In the genomic region with DNA sequence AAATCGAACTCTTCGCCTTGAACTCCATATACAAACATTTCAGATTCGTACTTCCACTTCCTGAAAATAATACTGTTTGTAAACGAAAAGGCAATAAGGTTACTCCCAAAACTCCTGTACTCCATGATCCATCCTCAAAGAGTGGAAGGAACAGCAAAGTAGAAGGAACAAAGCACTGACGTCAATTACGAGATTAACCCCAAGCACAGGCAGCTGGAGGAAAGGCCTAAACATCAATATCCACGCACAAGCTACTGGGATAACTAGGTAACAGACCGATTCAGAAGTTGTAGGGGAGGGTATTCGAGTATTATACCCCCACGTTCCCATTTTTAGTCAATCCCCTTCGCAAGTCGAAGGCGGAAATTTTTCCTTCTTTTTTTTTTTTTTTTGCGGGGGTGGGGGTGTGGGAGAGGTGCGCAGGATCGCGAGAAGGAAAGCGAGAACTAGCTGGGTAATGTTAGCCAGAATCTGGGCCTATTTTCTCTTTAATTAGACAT, we compare ENCODE assay signal across 8 cellular contexts. TPM values are rescaled to one million over a fixed set of nuclear protein-coding genes. Genes with fewer than 3 reads are reported as not detected.
A peak's percentile ranks its signal among the peaks of the same experiment; 100 is the strongest.
DNase-seq lines count a peak whose midpoint lies in the region; TF ChIP-seq lines count a peak whose summit lies in the region.

No MANE protein-coding gene starts in this region.

- H3K9me3 Mint-ChIP-seq in T-helper 1 cell treated with Interleukin-12 subunit alpha and Interleukin-12 subunit beta and Interleukin-4 antibody, amounts not matched to agents 30 μg/mL and 1 μg/mL, for 36 hours = no peaks in the 10 kb centered on the region

- no peak for TF ChIP-seq CTCF in tibial artery (IDR thresholded peaks at IDR 0.05)

- no peaks in the 10 kb centered on the region for H3K27me3 Mint-ChIP-seq in T-helper 1 cell treated with Interleukin-12 subunit alpha and Interleukin-12 subunit beta and Interleukin-4 antibody, amounts not matched to agents 30 μg/mL and 1 μg/mL, for 36 hours (ENCODE audit: low read depth)

- no peak overlapping the region for H4K8ac ChIP-seq in mesenchymal stem cell (ENCODE audit: low read length)

- peak overlapping the region; percentile 38 for H3K4me2 ChIP-seq in mesenchymal stem cell (ENCODE audit: low read length, poor library complexity, severe bottlenecking)

- WGBS in mesenchymal stem cell = 3% methylated on average over 12 of the region's 18 CpGs

- H3K27ac Mint-ChIP-seq in T-helper 1 cell treated with Interleukin-12 subunit alpha and Interleukin-12 subunit beta and Interleukin-4 antibody, amounts not matched to agents 30 μg/mL and 1 μg/mL, for 36 hours = peak overlapping the region; percentile 98

- H3K4me1 ChIP-seq in endocrine pancreas (ENCODE audit: control insufficient read depth, insufficient read depth, low read length) = peaks cover 4% of the 10 kb centered on the region
- H3K4me1 ChIP-seq in mesenchymal stem cell (ENCODE audit: control insufficient read depth, insufficient read depth, low read depth, low read length) = peaks cover 5% of the 10 kb centered on the region
- peaks cover 0 to 50% (median 25%) of the 10 kb centered on the region in 4 donors for H3K4me1 ChIP-seq in tibial artery

- no peak overlapping the region for H2BK5ac ChIP-seq in mesenchymal stem cell (ENCODE audit: low read depth, low read length, poor library complexity, severe bottlenecking)

- intact Hi-C loops in tibial artery (cut with DNase I; ENCODE audit: low total_unique reads) = loop anchor here (2.0 to 10.0 kb wide), 2 partner anchors 62 to 90 kb away; a partner anchor contains a TSS
- intact Hi-C loops in posterior vena cava (cut with DNase I) = no loop called here

- peaks cover 11% of the 10 kb centered on the region for H3K36me3 Mint-ChIP-seq in T-helper 1 cell treated with Interleukin-12 subunit alpha and Interleukin-12 subunit beta and Interleukin-4 antibody, amounts not matched to agents 30 μg/mL and 1 μg/mL, for 36 hours (ENCODE audit: low read depth)

- H3K4me1 Mint-ChIP-seq in T-helper 1 cell treated with Interleukin-12 subunit alpha and Interleukin-12 subunit beta and Interleukin-4 antibody, amounts not matched to agents 30 μg/mL and 1 μg/mL, for 36 hours (ENCODE audit: low read depth) = peaks cover 14% of the 10 kb centered on the region

- no peak overlapping the region for H3K4ac ChIP-seq in mesenchymal stem cell (ENCODE audit: low read depth in 1 of 2, low read length in 2 of 2)

- H3K9me3 ChIP-seq in endocrine pancreas (ENCODE audit: control insufficient read depth, low read length) (no peaks in the 10 kb centered on the region), mesenchymal stem cell (ENCODE audit: control insufficient read depth, low read length) (no peaks in the 10 kb centered on the region), tibial artery (no peaks in the 10 kb centered on the region)

- DNase-seq in activated CD4-positive, alpha-beta T cell treated with anti-CD3 and anti-CD28 coated beads for 48 hours = peak; percentile 21
- no peak for DNase-seq in activated CD4-positive, alpha-beta T cell treated with anti-CD3 and anti-CD28 coated beads for 1 hour
- peak; percentile 15 for DNase-seq in NCI-H1092 treated with DMSO at 0.1 percent for 48 hours (lab: John Stamatoyannopoulos, UW)
- DNase-seq in mesenchymal stem cell = peak; percentile 85
- DNase-seq in tibial artery = no peak
- DNase-seq in posterior vena cava (ENCODE audit: low spot score) = no peak

- H3K14ac ChIP-seq in mesenchymal stem cell (ENCODE audit: low read length in 2 of 2) = peak overlapping the region in 1 of 2 experiments; percentile 51

- peaks cover 2% of the 10 kb centered on the region for H3K79me1 ChIP-seq in mesenchymal stem cell (replicated peaks; ENCODE audit: low read length, poor library complexity, severe bottlenecking)

- H3K27me3 ChIP-seq in endocrine pancreas (ENCODE audit: control insufficient read depth, insufficient read depth, low read length) = no peaks in the 10 kb centered on the region
- no peaks in the 10 kb centered on the region for H3K27me3 ChIP-seq in mesenchymal stem cell (ENCODE audit: control insufficient read depth in 1 of 2, insufficient read depth in 1 of 2, low read length in 2 of 2)
- H3K27me3 ChIP-seq in tibial artery = no peaks in the 10 kb centered on the region

- H3K36me3 ChIP-seq in endocrine pancreas (ENCODE audit: control insufficient read depth, insufficient read depth, low read length) = no peaks in the 10 kb centered on the region
- H3K36me3 ChIP-seq in mesenchymal stem cell (ENCODE audit: control insufficient read depth in 1 of 2, insufficient read depth in 2 of 2, low read depth in 1 of 2, low read length in 2 of 2) = peaks cover 0 to 2% of the 10 kb centered on the region in 2 experiments
- no peaks in the 10 kb centered on the region for H3K36me3 ChIP-seq in tibial artery

- H3K9ac ChIP-seq in endocrine pancreas (ENCODE audit: control insufficient read depth, insufficient read depth, low read length) (peak overlapping the region; percentile 90), mesenchymal stem cell (ENCODE audit: low read length) (peak overlapping the region; percentile 97)

- H3K27ac ChIP-seq in mesenchymal stem cell (ENCODE audit: low read length, poor library complexity, severe bottlenecking) = peak overlapping the region; percentile 96
- H3K27ac ChIP-seq in tibial artery = peak overlapping the region; percentile 99

- H3K18ac ChIP-seq in mesenchymal stem cell (ENCODE audit: low read depth in 1 of 2, low read length in 2 of 2) = peak overlapping the region; percentile 10 to 85

- no peak overlapping the region for H2BK12ac ChIP-seq in mesenchymal stem cell (ENCODE audit: low read length in 2 of 2)

- H4K91ac ChIP-seq in mesenchymal stem cell (ENCODE audit: low read length) = no peak overlapping the region

- H2AK5ac ChIP-seq in mesenchymal stem cell (ENCODE audit: low read length, severe bottlenecking) = peak overlapping the region; percentile 61

- H2BK120ac ChIP-seq in mesenchymal stem cell (ENCODE audit: low read depth, low read length) = no peak overlapping the region

- H2BK15ac ChIP-seq in mesenchymal stem cell (ENCODE audit: low read depth, poor library complexity, severe bottlenecking) = no peak overlapping the region

- H3K4me3 ChIP-seq in endocrine pancreas (ENCODE audit: control insufficient read depth, insufficient read depth, low read length) (peak overlapping the region; percentile 99), mesenchymal stem cell (ENCODE audit: insufficient read depth in 1 of 2, low read depth in 1 of 2, low read length in 2 of 2) (peak overlapping the region in 1 of 2 experiments; percentile 88), tibial artery (peak overlapping the region; percentile 70 to 91)

- no peak overlapping the region for H2AFZ ChIP-seq in mesenchymal stem cell (ENCODE audit: low read depth, low read length)

- H3K23ac ChIP-seq in mesenchymal stem cell (ENCODE audit: low read length in 2 of 2) = no peak overlapping the region

- H3K4me3 Mint-ChIP-seq in T-helper 1 cell treated with Interleukin-12 subunit alpha and Interleukin-12 subunit beta and Interleukin-4 antibody, amounts not matched to agents 30 μg/mL and 1 μg/mL, for 36 hours = peak overlapping the region; percentile 96

RNA-seq across cellular contexts. Expression of a gene that starts 1.0 kb away (rescaled TPM):
- polyA plus RNA-seq in mesenchymal stem cell (2013, experiment 1 of 2) = 47.7 TPM
- 46.6 TPM for polyA plus RNA-seq in mesenchymal stem cell (2013, experiment 2 of 2)
- 10 to 100 TPM; 78.2 to 90.3 TPM for total RNA-seq in posterior vena cava

Comparison
In these comparisons a context has a peak if more than half of its experiments do, and no peak if none do; other contexts are left out.
1. DNase-seq: peak in activated CD4-positive, alpha-beta T cell treated with anti-CD3 and anti-CD28 coated beads for 48 hours (single experiment), NCI-H1092 treated with DMSO at 0.1 percent for 48 hours (single experiment) and mesenchymal stem cell (single experiment); none in activated CD4-positive, alpha-beta T cell treated with anti-CD3 and anti-CD28 coated beads for 1 hour (single experiment), tibial artery (0 of 2) and posterior vena cava (single experiment).